1 cellular context compared by ENCODE assay signal in genomic region chr16:85446846-85447656, GRCh38.
TF ChIP-seq lines count a peak whose summit lies in the region.

No MANE protein-coding gene starts in this region.

TF ChIP-seq in HepG2, 621 proteins besides CTCF, POLR2A, EP300 and RAD21 (continued from another document and continues in another):
- TF ChIP-seq ZNF275 (CRISPR knock-in tag; IDR thresholded peaks at IDR 0.05; ENCODE audit: borderline replicate concordance) = no peak
- TF ChIP-seq TRIM24 (CRISPR knock-in tag; IDR thresholded peaks at IDR 0.05) = no peak
- no peak for TF ChIP-seq ATF4 (CRISPR knock-in tag; IDR thresholded peaks at IDR 0.05)
- TF ChIP-seq CBX1 (IDR thresholded peaks at IDR 0.05; ENCODE audit: low read depth) = no peak
- TF ChIP-seq GABPB1 (CRISPR knock-in tag; IDR thresholded peaks at IDR 0.05) = no peak
- TF ChIP-seq NAIF1 (CRISPR knock-in tag; IDR thresholded peaks at IDR 0.05; ENCODE audit: borderline replicate concordance) = no peak
- TF ChIP-seq, protein P1, sequence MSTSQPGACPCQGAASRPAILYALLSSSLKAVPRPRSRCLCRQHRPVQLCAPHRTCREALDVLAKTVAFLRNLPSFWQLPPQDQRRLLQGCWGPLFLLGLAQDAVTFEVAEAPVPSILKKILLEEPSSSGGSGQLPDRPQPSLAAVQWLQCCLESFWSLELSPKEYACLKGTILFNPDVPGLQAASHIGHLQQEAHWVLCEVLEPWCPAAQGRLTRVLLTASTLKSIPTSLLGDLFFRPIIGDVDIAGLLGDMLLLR (CRISPR knock-in tag; IDR thresholded peaks at IDR 0.05) = 0 out of 2 replicates have a peak, but pooled peaks have one; percentile 31
- TF ChIP-seq PRMT3 (CRISPR knock-in tag; IDR thresholded peaks at IDR 0.05; ENCODE audit: borderline replicate concordance, low read depth) = no peak
- no peak for TF ChIP-seq SOX13 (IDR thresholded peaks at IDR 0.05)
- no peak for TF ChIP-seq SOX13 (CRISPR knock-in tag; conservative IDR thresholded peaks at IDR 0.05 in 1 of 2, IDR thresholded peaks at IDR 0.05 in 1 of 2)
- no peak for TF ChIP-seq SUZ12 (IDR thresholded peaks at IDR 0.05; ENCODE audit: low read depth, low read length)
- TF ChIP-seq FOXM1 (CRISPR knock-in tag; IDR thresholded peaks at IDR 0.05) = no peak
- no peak for TF ChIP-seq ZBTB21 (CRISPR knock-in tag; IDR thresholded peaks at IDR 0.05)
- TF ChIP-seq CBFB (CRISPR knock-in tag; IDR thresholded peaks at IDR 0.05) = no peak
- TF ChIP-seq ZFYVE20 (CRISPR knock-in tag; IDR thresholded peaks at IDR 0.05; ENCODE audit: borderline replicate concordance, low read depth) = no peak
- no peak for TF ChIP-seq RARG (CRISPR knock-in tag; IDR thresholded peaks at IDR 0.05; ENCODE audit: low read depth)
- no peak for TF ChIP-seq FLYWCH1 (CRISPR knock-in tag; IDR thresholded peaks at IDR 0.05)
- TF ChIP-seq FOXA1 (IDR thresholded peaks at IDR 0.05) = no peak
- no peak for TF ChIP-seq FOXA1 (CRISPR knock-in tag; IDR thresholded peaks at IDR 0.05)
- TF ChIP-seq ZNF256 (CRISPR knock-in tag; conservative IDR thresholded peaks at IDR 0.05) = no peak
- no peak for TF ChIP-seq GZF1 (CRISPR knock-in tag; IDR thresholded peaks at IDR 0.05)
- TF ChIP-seq GATA4 (IDR thresholded peaks at IDR 0.05; ENCODE audit: borderline replicate concordance, low read depth) = no peak
- no peak for TF ChIP-seq ZBTB46 (CRISPR knock-in tag; IDR thresholded peaks at IDR 0.05; ENCODE audit: borderline replicate concordance)
- peak; percentile 33; the same call in 1 of the 2 replicates for TF ChIP-seq PITX1 (CRISPR knock-in tag; IDR thresholded peaks at IDR 0.05)
- TF ChIP-seq ZBTB7B (CRISPR knock-in tag; IDR thresholded peaks at IDR 0.05) = no peak
- TF ChIP-seq ZSCAN31 (CRISPR knock-in tag; IDR thresholded peaks at IDR 0.05; ENCODE audit: low read depth) = no peak
- no peak for TF ChIP-seq MLLT10 (CRISPR knock-in tag; IDR thresholded peaks at IDR 0.05)
- no peak for TF ChIP-seq RCOR2 (CRISPR knock-in tag; IDR thresholded peaks at IDR 0.05)
- TF ChIP-seq NONO (IDR thresholded peaks at IDR 0.05) = no peak
- no peak for TF ChIP-seq NONO (CRISPR knock-in tag; conservative IDR thresholded peaks at IDR 0.05)
- TF ChIP-seq HNRNPUL1 (IDR thresholded peaks at IDR 0.05; ENCODE audit: low read depth, low read length) = no peak
- TF ChIP-seq ZBTB3 (CRISPR knock-in tag; IDR thresholded peaks at IDR 0.05; ENCODE audit: borderline replicate concordance, low read depth) = no peak
- TF ChIP-seq, protein P2, sequence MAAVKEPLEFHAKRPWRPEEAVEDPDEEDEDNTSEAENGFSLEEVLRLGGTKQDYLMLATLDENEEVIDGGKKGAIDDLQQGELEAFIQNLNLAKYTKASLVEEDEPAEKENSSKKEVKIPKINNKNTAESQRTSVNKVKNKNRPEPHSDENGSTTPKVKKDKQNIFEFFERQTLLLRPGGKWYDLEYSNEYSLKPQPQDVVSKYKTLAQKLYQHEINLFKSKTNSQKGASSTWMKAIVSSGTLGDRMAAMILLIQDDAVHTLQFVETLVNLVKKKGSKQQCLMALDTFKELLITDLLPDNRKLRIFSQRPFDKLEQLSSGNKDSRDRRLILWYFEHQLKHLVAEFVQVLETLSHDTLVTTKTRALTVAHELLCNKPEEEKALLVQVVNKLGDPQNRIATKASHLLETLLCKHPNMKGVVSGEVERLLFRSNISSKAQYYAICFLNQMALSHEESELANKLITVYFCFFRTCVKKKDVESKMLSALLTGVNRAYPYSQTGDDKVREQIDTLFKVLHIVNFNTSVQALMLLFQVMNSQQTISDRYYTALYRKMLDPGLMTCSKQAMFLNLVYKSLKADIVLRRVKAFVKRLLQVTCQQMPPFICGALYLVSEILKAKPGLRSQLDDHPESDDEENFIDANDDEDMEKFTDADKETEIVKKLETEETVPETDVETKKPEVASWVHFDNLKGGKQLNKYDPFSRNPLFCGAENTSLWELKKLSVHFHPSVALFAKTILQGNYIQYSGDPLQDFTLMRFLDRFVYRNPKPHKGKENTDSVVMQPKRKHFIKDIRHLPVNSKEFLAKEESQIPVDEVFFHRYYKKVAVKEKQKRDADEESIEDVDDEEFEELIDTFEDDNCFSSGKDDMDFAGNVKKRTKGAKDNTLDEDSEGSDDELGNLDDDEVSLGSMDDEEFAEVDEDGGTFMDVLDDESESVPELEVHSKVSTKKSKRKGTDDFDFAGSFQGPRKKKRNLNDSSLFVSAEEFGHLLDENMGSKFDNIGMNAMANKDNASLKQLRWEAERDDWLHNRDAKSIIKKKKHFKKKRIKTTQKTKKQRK (IDR thresholded peaks at IDR 0.05; ENCODE audit: low read length) = no peak
- TF ChIP-seq BRF2 (CRISPR knock-in tag; IDR thresholded peaks at IDR 0.05) = no peak
- no peak for TF ChIP-seq KLF11 (CRISPR knock-in tag; IDR thresholded peaks at IDR 0.05)
- TF ChIP-seq STAT5B (CRISPR knock-in tag; IDR thresholded peaks at IDR 0.05) = no peak
- no peak for TF ChIP-seq ZBTB44 (CRISPR knock-in tag; IDR thresholded peaks at IDR 0.05)
- TF ChIP-seq RBM39 (IDR thresholded peaks at IDR 0.05; ENCODE audit: low read depth, low read length, poor library complexity, severe bottlenecking) = no peak
- no peak for TF ChIP-seq ZNF260 (CRISPR knock-in tag; IDR thresholded peaks at IDR 0.05; ENCODE audit: borderline replicate concordance, low read depth)
- TF ChIP-seq SMAD3 (CRISPR knock-in tag; IDR thresholded peaks at IDR 0.05) = no peak
- TF ChIP-seq PRDM4 (CRISPR knock-in tag; IDR thresholded peaks at IDR 0.05; ENCODE audit: borderline replicate concordance) = no peak
- no peak for TF ChIP-seq EHMT2 (IDR thresholded peaks at IDR 0.05; ENCODE audit: borderline replicate concordance, low read depth, low read length)
- TF ChIP-seq ZNF629 (CRISPR knock-in tag; conservative IDR thresholded peaks at IDR 0.05) = peak; percentile 64; the same call in 1 of the 2 replicates
- TF ChIP-seq ZNF713 (CRISPR knock-in tag; IDR thresholded peaks at IDR 0.05) = no peak
- TF ChIP-seq, protein P3, sequence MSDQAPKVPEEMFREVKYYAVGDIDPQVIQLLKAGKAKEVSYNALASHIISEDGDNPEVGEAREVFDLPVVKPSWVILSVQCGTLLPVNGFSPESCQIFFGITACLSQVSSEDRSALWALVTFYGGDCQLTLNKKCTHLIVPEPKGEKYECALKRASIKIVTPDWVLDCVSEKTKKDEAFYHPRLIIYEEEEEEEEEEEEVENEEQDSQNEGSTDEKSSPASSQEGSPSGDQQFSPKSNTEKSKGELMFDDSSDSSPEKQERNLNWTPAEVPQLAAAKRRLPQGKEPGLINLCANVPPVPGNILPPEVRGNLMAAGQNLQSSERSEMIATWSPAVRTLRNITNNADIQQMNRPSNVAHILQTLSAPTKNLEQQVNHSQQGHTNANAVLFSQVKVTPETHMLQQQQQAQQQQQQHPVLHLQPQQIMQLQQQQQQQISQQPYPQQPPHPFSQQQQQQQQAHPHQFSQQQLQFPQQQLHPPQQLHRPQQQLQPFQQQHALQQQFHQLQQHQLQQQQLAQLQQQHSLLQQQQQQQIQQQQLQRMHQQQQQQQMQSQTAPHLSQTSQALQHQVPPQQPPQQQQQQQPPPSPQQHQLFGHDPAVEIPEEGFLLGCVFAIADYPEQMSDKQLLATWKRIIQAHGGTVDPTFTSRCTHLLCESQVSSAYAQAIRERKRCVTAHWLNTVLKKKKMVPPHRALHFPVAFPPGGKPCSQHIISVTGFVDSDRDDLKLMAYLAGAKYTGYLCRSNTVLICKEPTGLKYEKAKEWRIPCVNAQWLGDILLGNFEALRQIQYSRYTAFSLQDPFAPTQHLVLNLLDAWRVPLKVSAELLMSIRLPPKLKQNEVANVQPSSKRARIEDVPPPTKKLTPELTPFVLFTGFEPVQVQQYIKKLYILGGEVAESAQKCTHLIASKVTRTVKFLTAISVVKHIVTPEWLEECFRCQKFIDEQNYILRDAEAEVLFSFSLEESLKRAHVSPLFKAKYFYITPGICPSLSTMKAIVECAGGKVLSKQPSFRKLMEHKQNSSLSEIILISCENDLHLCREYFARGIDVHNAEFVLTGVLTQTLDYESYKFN (CRISPR knock-in tag; conservative IDR thresholded peaks at IDR 0.05) = no peak
- no peak for TF ChIP-seq CSRNP1 (CRISPR knock-in tag; IDR thresholded peaks at IDR 0.05)
